7 cellular contexts compared by ENCODE assay signal in genomic region chr16:2938206-2938605, GRCh38. TPM values are rescaled to one million over a fixed set of nuclear protein-coding genes. Genes with fewer than 3 reads are reported as not detected.
"Had no signal": no experiment of that assay in that cellular context is flagged by ENCODE, and none has a peak within 500 bp of the region (broad histone marks: within the 10 kb centered on the region; RNA-seq: fewer than 3 reads in every experiment).

No MANE protein-coding gene starts in this region.

- H3K4me3 Mint-ChIP-seq: H9 had no signal

- H3K9ac ChIP-seq: GM23248 had no signal

- H3K27ac ChIP-seq: GM23248 had no signal

- H3K27ac Mint-ChIP-seq: H9 had no signal

- H3K9me3 Mint-ChIP-seq: H9 had no signal

- DNase-seq: GM23248, GOT3, H9, HCEC 1CT, IMR-90, KG1 had no signal

- H3K4me3 ChIP-seq: GM23248, K562 had no signal

- H3K4me1 Mint-ChIP-seq: H9 had no signal

- H2AFZ ChIP-seq: GM23248 had no signal

- ATAC-seq: K562 had no signal

RNA-seq across cellular contexts. Expression of gene KREMEN2, which starts 25.9 kb away (rescaled TPM):
- total RNA-seq: GM23248, IMR-90 had no signal
- polyA plus RNA-seq: GM23248 had no signal
